Comparison of ENCODE assay signal across 9 cellular contexts in genomic region chrX:153766098-153766817, GRCh38. TPM values are rescaled to one million over a fixed set of nuclear protein-coding genes. Genes with fewer than 3 reads are reported as not detected.
DNase-seq lines count a peak whose midpoint lies in the region; ATAC-seq and TF ChIP-seq lines count a peak whose summit lies in the region.
"Had no signal": no experiment of that assay in that cellular context is flagged by ENCODE, and none has a peak within 500 bp of the region (broad histone marks: within the 10 kb centered on the region; RNA-seq: fewer than 3 reads in every experiment).

No MANE protein-coding gene starts in this region.

- peak overlapping the region; percentile 30 for H3K4me3 Mint-ChIP-seq in activated T-cell treated with anti-CD3 and anti-CD28 coated beads, Interleukin-2, amount 50 U/mL, for 24 hours
- H3K4me3 Mint-ChIP-seq in glutamatergic neuron (ENCODE audit: unreplicated experiment) = no peak overlapping the region
- H3K4me3 Mint-ChIP-seq: T-helper 1 cell treated with Interleukin-12 subunit alpha and Interleukin-12 subunit beta and Interleukin-4 antibody, amounts not matched to agents 30 μg/mL and 1 μg/mL, for 36 hours had no signal

- H3K36me3 Mint-ChIP-seq in activated T-cell treated with anti-CD3 and anti-CD28 coated beads, Interleukin-2, amount 50 U/mL, for 24 hours (ENCODE audit: low read depth) = no peaks in the 10 kb centered on the region
- H3K36me3 Mint-ChIP-seq in glutamatergic neuron (ENCODE audit: unreplicated experiment) = no peaks in the 10 kb centered on the region

- DNase-seq in GM06990 (ENCODE audit: extremely low read depth, insufficient read length) (peak; percentile 13), NCI-H1436 treated with DMSO at 0.1 percent for 48 hours (lab: John Stamatoyannopoulos, UW) (peak; percentile 45), glutamatergic neuron (peak; percentile 28), smooth muscle cell (lab: John Stamatoyannopoulos, UW; ENCODE audit: unreplicated experiment) (no peak)
- DNase-seq in activated T-cell treated with anti-CD3 and anti-CD28 coated beads, Interleukin-2, amount 50 U/mL, for 24 hours = peak; percentile 58

- TF ChIP-seq CTCF in GM06990 (IDR thresholded peaks at IDR 0.05; ENCODE audit: insufficient read depth, low read length, poor library complexity, severe bottlenecking) (no peak), glutamatergic neuron (IDR thresholded peaks at IDR 0.05; ENCODE audit: partially characterized antibody, unreplicated experiment) (no peak), smooth muscle cell (IDR thresholded peaks at IDR 0.05; ENCODE audit: borderline replicate concordance, insufficient read depth, poor library complexity, severe bottlenecking) (no peak)

- no peaks in the 10 kb centered on the region for H3K9me3 ChIP-seq in smooth muscle cell (replicated peaks; ENCODE audit: low read depth)

- H3K36me3 ChIP-seq in GM06990 (ENCODE audit: control insufficient read depth, insufficient read depth, low read length) (no peaks in the 10 kb centered on the region), smooth muscle cell (ENCODE audit: low read depth) (no peaks in the 10 kb centered on the region)

- H3K27me3 ChIP-seq in GM06990 (replicated peaks; ENCODE audit: control insufficient read depth, insufficient read depth, low read length) (no peaks in the 10 kb centered on the region), smooth muscle cell (ENCODE audit: low read depth) (no peaks in the 10 kb centered on the region)

- no peaks in the 10 kb centered on the region for H3K9me3 Mint-ChIP-seq in activated T-cell treated with anti-CD3 and anti-CD28 coated beads, Interleukin-2, amount 50 U/mL, for 24 hours
- H3K9me3 Mint-ChIP-seq in glutamatergic neuron (ENCODE audit: unreplicated experiment) = no peaks in the 10 kb centered on the region
- H3K9me3 Mint-ChIP-seq: T-helper 1 cell treated with Interleukin-12 subunit alpha and Interleukin-12 subunit beta and Interleukin-4 antibody, amounts not matched to agents 30 μg/mL and 1 μg/mL, for 36 hours had no signal

- WGBS in smooth muscle cell (ENCODE audit: low lambda C conversion rate) = 59% methylated on average over 14 of the region's 21 CpGs

- no peaks in the 10 kb centered on the region for H3K4me1 ChIP-seq in smooth muscle cell (ENCODE audit: low read depth)

- ATAC-seq in HG03442 (IDR thresholded peaks at IDR 0.05; ENCODE audit: unreplicated experiment) (no peak), GM21381 (IDR thresholded peaks at IDR 0.05; ENCODE audit: unreplicated experiment) (no peak), GM18870 (IDR thresholded peaks at IDR 0.05; ENCODE audit: unreplicated experiment) (no peak)

- peaks cover 16% of the 10 kb centered on the region for H3K27me3 Mint-ChIP-seq in activated T-cell treated with anti-CD3 and anti-CD28 coated beads, Interleukin-2, amount 50 U/mL, for 24 hours
- no peaks in the 10 kb centered on the region for H3K27me3 Mint-ChIP-seq in glutamatergic neuron (ENCODE audit: unreplicated experiment)

- peaks cover 16% of the 10 kb centered on the region for H3K4me1 Mint-ChIP-seq in activated T-cell treated with anti-CD3 and anti-CD28 coated beads, Interleukin-2, amount 50 U/mL, for 24 hours (ENCODE audit: low read depth)
- H3K4me1 Mint-ChIP-seq in glutamatergic neuron (ENCODE audit: low read depth, unreplicated experiment) = no peaks in the 10 kb centered on the region

- H4K20me1 ChIP-seq in smooth muscle cell (ENCODE audit: low read depth) = no peaks in the 10 kb centered on the region

- no peak overlapping the region for H3K4me3 ChIP-seq in GM06990 (replicated peaks; ENCODE audit: low read depth, low read length)
- peak overlapping the region; percentile 38 for H3K4me3 ChIP-seq in smooth muscle cell

- H3K27ac ChIP-seq in smooth muscle cell (ENCODE audit: low read depth) = peak overlapping the region; percentile 73

- H3K79me2 ChIP-seq in smooth muscle cell (ENCODE audit: low read depth) = no peaks in the 10 kb centered on the region

- H3K9ac ChIP-seq in smooth muscle cell (ENCODE audit: low read depth) = peak overlapping the region; percentile 47

- no peak overlapping the region for H2AFZ ChIP-seq in smooth muscle cell (ENCODE audit: low read depth)

- H3F3A ChIP-seq in smooth muscle cell (ENCODE audit: low read depth) = no peaks in the 10 kb centered on the region

- peak overlapping the region; percentile 22 for H3K27ac Mint-ChIP-seq in activated T-cell treated with anti-CD3 and anti-CD28 coated beads, Interleukin-2, amount 50 U/mL, for 24 hours
- no peak overlapping the region for H3K27ac Mint-ChIP-seq in glutamatergic neuron (ENCODE audit: unreplicated experiment)
- H3K27ac Mint-ChIP-seq: T-helper 1 cell treated with Interleukin-12 subunit alpha and Interleukin-12 subunit beta and Interleukin-4 antibody, amounts not matched to agents 30 μg/mL and 1 μg/mL, for 36 hours had no signal

- peak overlapping the region; percentile 87 for H3K4me2 ChIP-seq in smooth muscle cell

RNA-seq across cellular contexts. Expression of gene PLXNB3, which starts 2.2 kb away (rescaled TPM):
- total RNA-seq in glutamatergic neuron (ENCODE audit: unreplicated experiment) (5.8 TPM), smooth muscle cell (0.58 and 0.67 TPM in 2 replicates)
- polyA plus RNA-seq in smooth muscle cell = 3.9 and 7.8 TPM in 2 replicates

RNA-seq across cellular contexts. Expression of gene SRPK3, which starts 14.6 kb away (rescaled TPM):
- total RNA-seq in glutamatergic neuron (ENCODE audit: unreplicated experiment) (not detected), smooth muscle cell (not detected in 2 replicates)
- polyA plus RNA-seq in smooth muscle cell = 0.05 and 1.5 TPM in 2 replicates

RNA-seq across cellular contexts. Expression of gene IDH3G, which starts 27.9 kb away (rescaled TPM):
- total RNA-seq in glutamatergic neuron (ENCODE audit: unreplicated experiment) = 56.7 TPM
- 63.3 and 86.0 TPM in 2 replicates for total RNA-seq in smooth muscle cell
- polyA plus RNA-seq in smooth muscle cell = 88.9 and 89.7 TPM in 2 replicates

RNA-seq across cellular contexts. Expression of gene SSR4, which starts 28.2 kb away (rescaled TPM):
- total RNA-seq in glutamatergic neuron (ENCODE audit: unreplicated experiment) (277 TPM), smooth muscle cell (397 and 443 TPM in 2 replicates)
- polyA plus RNA-seq in smooth muscle cell = 663 and 677 TPM in 2 replicates

RNA-seq across cellular contexts. Expression of gene ABCD1, which starts 41.6 kb away (rescaled TPM):
- 13.5 TPM for total RNA-seq in glutamatergic neuron (ENCODE audit: unreplicated experiment)
- 6.2 and 7.1 TPM in 2 replicates for total RNA-seq in smooth muscle cell
- polyA plus RNA-seq in smooth muscle cell = 9.4 and 10.9 TPM in 2 replicates
